8 cellular contexts compared by ENCODE assay signal in the genomic region with DNA sequence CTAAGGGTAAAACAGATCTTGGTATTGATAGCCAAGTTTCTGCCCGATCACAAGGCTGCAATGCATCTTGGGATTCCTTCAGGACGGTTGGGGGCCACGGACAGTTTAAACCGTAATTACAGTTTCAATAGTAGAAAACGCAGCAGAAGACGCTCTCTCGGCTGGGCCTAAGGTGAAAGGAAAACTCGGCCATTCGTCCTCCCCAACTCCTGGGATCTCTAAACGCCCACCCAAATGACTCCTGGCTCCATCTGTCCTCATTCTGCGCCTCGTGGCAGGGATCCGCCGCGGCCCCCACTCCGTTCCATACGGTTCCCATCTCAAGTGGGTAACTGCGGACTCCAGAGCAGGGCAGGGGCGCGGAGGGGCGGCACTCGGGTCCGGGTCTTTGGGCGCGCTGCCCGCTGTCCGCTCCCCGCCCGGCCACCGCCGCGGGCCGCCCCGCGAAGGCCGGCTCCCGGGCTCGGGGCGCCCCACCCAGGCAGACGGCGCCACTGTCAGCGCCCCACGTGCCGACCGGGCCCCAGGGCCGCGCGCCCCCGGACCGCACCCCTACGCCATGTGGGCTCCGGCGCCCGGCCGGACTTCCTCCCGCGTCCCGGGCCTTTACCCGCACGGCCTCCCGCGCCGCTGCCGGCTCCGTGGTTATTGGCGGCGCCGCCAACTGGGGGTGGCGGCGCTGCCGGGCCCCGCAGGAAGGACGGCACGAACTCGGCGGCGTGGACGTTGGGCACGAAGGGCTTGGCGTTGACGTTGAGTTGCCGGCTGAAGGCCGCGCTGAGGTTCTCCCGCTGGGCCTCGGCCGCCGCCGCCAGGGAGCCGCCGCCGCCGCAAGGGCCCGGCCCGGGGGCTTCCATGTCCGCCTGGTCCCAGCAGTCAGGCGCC. TPM values are rescaled to one million over a fixed set of nuclear protein-coding genes. Genes with fewer than 3 reads are reported as not detected.
DNase-seq lines count a peak whose midpoint lies in the region; ATAC-seq and TF ChIP-seq lines count a peak whose summit lies in the region.

No MANE protein-coding gene starts in this region.

- H3K36me3 Mint-ChIP-seq in Calu3 (ENCODE audit: insufficient read depth, unreplicated experiment), result peaks cover 53% of the 10 kb centered on the region

- TF ChIP-seq CTCF in Calu3 (IDR thresholded peaks at IDR 0.05; ENCODE audit: unreplicated experiment), result no peak
- no peak for TF ChIP-seq CTCF in WERI-Rb-1 (IDR thresholded peaks at IDR 0.05; ENCODE audit: low read depth, low read length)

- CTCF ChIA-PET in Calu3 (lab: Charles Lee), result interaction anchor here (0.7 kb wide), 1 partner anchor 171 kb away, joined by 3 read pairs; no protein-coding TSS in a partner anchor

- peaks cover 28% of the 10 kb centered on the region for H3K36me3 ChIP-seq in WERI-Rb-1

- no peaks in the 10 kb centered on the region for H3K27me3 Mint-ChIP-seq in Calu3 (ENCODE audit: unreplicated experiment)

- DNase-seq in Calu3 (peak; percentile 58), HT-29 (ENCODE audit: low spot score) (peak; percentile 18), WERI-Rb-1 (peak; percentile 16), cerebellar cortex (ENCODE audit: low spot score) (peak; percentile 25), middle frontal gyrus (ENCODE audit: extremely low spot score, low spot score) (no peak)
- peak; percentile 21 to 27 for DNase-seq in stimulated activated CD4-positive, alpha-beta T cell treated with anti-CD3 and anti-CD28 coated beads, Interleukin-1b, Interleukin-23, amount 100 ng/mL, for 4 hours (ENCODE audit: low read depth in 2 of 2)

- peak overlapping the region; percentile 84 for H3K4me3 ChIP-seq in WERI-Rb-1 (ENCODE audit: low read depth, low read length)

- H3K4me3 Mint-ChIP-seq in Calu3 (ENCODE audit: low read depth, unreplicated experiment), result peak overlapping the region; percentile 81

- no peaks in the 10 kb centered on the region for H3K9me3 Mint-ChIP-seq in Calu3 (ENCODE audit: low read depth, unreplicated experiment)

- H3K4me1 Mint-ChIP-seq in Calu3 (ENCODE audit: low read depth, unreplicated experiment), result peaks cover 36% of the 10 kb centered on the region

- ATAC-seq in GM21367 (IDR thresholded peaks at IDR 0.05; ENCODE audit: unreplicated experiment), result peak; percentile 34

- intact Hi-C loops in Calu3 (cut with micrococcal nuclease; ENCODE audit: unreplicated experiment), result loop anchor here (5.0 kb wide), 1 partner anchor 48 kb away; no protein-coding TSS in a partner anchor

- no peaks in the 10 kb centered on the region for H3K27me3 ChIP-seq in WERI-Rb-1 (ENCODE audit: insufficient read depth, low read depth, severe bottlenecking)
- no peaks in the 10 kb centered on the region for H3K27me3 ChIP-seq in layer of hippocampus (ENCODE audit: control insufficient read depth, insufficient read depth, low read length)

- H3K9me3 ChIP-seq in WERI-Rb-1 (ENCODE audit: severe bottlenecking), result no peaks in the 10 kb centered on the region

- no TSS peak for BruUV-seq in Calu3 (replicated peaks; lab: Mats Ljungman, UMichigan)

- H3K27ac ChIP-seq in WERI-Rb-1 (peak overlapping the region; percentile 92), layer of hippocampus (ENCODE audit: low read depth, low read length) (peak overlapping the region; percentile 78)

- H3K27ac Mint-ChIP-seq in Calu3 (ENCODE audit: unreplicated experiment), result peak overlapping the region; percentile 76

RNA-seq across cellular contexts. Expression of a gene that starts 0.8 kb away (rescaled TPM):
- total RNA-seq in Calu3 (2022), result 221 and 223 TPM in 2 replicates
- total RNA-seq in HT-29 (2014; rRNA removed; shearing (Covaris generic)), result 59.4 and 65.6 TPM in 2 replicates

RNA-seq across cellular contexts. Expression of a gene that starts 26.8 kb away (rescaled TPM):
- 16.2 and 21.3 TPM in 2 replicates for total RNA-seq in Calu3 (2022)
- total RNA-seq in HT-29 (2014; rRNA removed; shearing (Covaris generic)), result 0.60 and 1.1 TPM in 2 replicates

RNA-seq across cellular contexts. Expression of a gene that starts 50.0 kb away (rescaled TPM):
- total RNA-seq in Calu3 (2022), result not detected in 2 replicates
- not detected in 2 replicates for total RNA-seq in HT-29 (2014; rRNA removed; shearing (Covaris generic))
